ENCODE assay signal across 20 cellular contexts in the genomic region with DNA sequence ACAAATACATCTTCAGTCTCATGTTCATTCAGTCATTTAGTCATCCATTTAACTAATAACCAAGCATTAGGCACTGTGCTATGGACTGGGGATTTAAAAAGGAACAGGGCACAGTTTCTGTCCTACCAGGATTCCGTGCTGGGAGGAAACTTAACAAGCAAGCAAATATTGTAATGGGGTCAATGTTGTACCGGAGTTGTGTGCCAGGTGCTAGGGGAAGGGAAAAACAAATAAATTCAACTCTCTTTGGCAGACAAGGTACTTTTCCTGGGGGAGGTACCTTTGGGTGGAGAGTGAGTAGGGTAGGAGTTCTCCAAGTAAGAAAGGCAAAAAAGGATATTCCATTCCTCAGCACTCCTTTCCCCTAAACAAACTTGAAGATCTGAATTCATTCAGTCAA.
"Had no signal": no experiment of that assay in that cellular context is flagged by ENCODE, and none has a peak within 500 bp of the region (broad histone marks: within the 10 kb centered on the region; RNA-seq: fewer than 3 reads in every experiment).

No MANE protein-coding gene starts in this region.

- H3K4me3 ChIP-seq: body of pancreas, gastroesophageal sphincter, heart right ventricle, neural progenitor cell, sigmoid colon, spleen, upper lobe of left lung had no signal

- H3K4me1 ChIP-seq: gastroesophageal sphincter, heart right ventricle, neural progenitor cell, sigmoid colon, upper lobe of left lung had no signal

- H3K9me3 ChIP-seq: body of pancreas, upper lobe of left lung had no signal

- H3K36me3 Mint-ChIP-seq: activated naive CD8-positive, alpha-beta T cell treated with anti-CD3 and anti-CD28 coated beads for 36 hours; naive B cell; neural progenitor cell had no signal

- ATAC-seq: activated CD8-positive, alpha-beta T cell treated with anti-CD3 and anti-CD28 coated beads, Interleukin-2, amount 10 ng/mL, durations not matched to agents 7 days and 5 days; body of pancreas; gastroesophageal sphincter; heart right ventricle; left cardiac atrium had no signal

- H3K27ac Mint-ChIP-seq: activated B cell treated with CpG ODN at 0.5 μM for 24 hours; activated CD4-positive, alpha-beta T cell treated with anti-CD3 and anti-CD28 coated beads, Interleukin-2, amount 10 ng/mL, durations not matched to agents 24 days and 14 days; activated CD8-positive, alpha-beta T cell treated with anti-CD3 and anti-CD28 coated beads, Interleukin-2, amount 10 ng/mL, durations not matched to agents 7 days and 5 days; activated naive CD8-positive, alpha-beta T cell treated with anti-CD3 and anti-CD28 coated beads for 36 hours; naive B cell; neural progenitor cell; stimulated activated naive CD8-positive, alpha-beta T cell treated with anti-CD3 and anti-CD28 coated beads, Interleukin-15, Interleukin-2, amounts not matched to agents 100 ng/mL and 50 ng/mL, for 24 hours had no signal

- H3K36me3 ChIP-seq: gastroesophageal sphincter, heart right ventricle, neural progenitor cell, sigmoid colon, spleen, upper lobe of left lung had no signal

- H3K4me3 Mint-ChIP-seq: activated B cell treated with CpG ODN at 0.5 μM for 24 hours; activated CD4-positive, alpha-beta T cell treated with anti-CD3 and anti-CD28 coated beads, Interleukin-2, amount 10 ng/mL, durations not matched to agents 24 days and 14 days; activated CD8-positive, alpha-beta T cell treated with anti-CD3 and anti-CD28 coated beads, Interleukin-2, amount 10 ng/mL, durations not matched to agents 7 days and 5 days; activated naive CD8-positive, alpha-beta T cell treated with anti-CD3 and anti-CD28 coated beads for 36 hours; naive B cell; neural progenitor cell; stimulated activated naive CD8-positive, alpha-beta T cell treated with anti-CD3 and anti-CD28 coated beads, Interleukin-15, Interleukin-2, amounts not matched to agents 100 ng/mL and 50 ng/mL, for 24 hours had no signal

- H3K27me3 Mint-ChIP-seq: activated B cell treated with CpG ODN at 0.5 μM for 24 hours; activated naive CD8-positive, alpha-beta T cell treated with anti-CD3 and anti-CD28 coated beads for 36 hours; stimulated activated naive CD8-positive, alpha-beta T cell treated with anti-CD3 and anti-CD28 coated beads, Interleukin-15, Interleukin-2, amounts not matched to agents 100 ng/mL and 50 ng/mL, for 24 hours had no signal

- H3K4me1 Mint-ChIP-seq: neural progenitor cell had no signal

- H3K27ac ChIP-seq: body of pancreas, gastroesophageal sphincter, heart right ventricle, neural progenitor cell, sigmoid colon, spleen, upper lobe of left lung had no signal

- H3K27me3 ChIP-seq: body of pancreas, gastroesophageal sphincter, neural progenitor cell, sigmoid colon, spleen, upper lobe of left lung had no signal

- DNase-seq: activated B cell treated with CpG ODN at 0.5 μM for 24 hours; activated CD4-positive, alpha-beta T cell treated with anti-CD3 and anti-CD28 coated beads, Interleukin-2, amount 10 ng/mL, durations not matched to agents 24 days and 14 days; activated CD8-positive, alpha-beta memory T cell treated with anti-CD3 and anti-CD28 coated beads, Interleukin-2, amount 50 U/mL, for 4 hours; activated CD8-positive, alpha-beta T cell treated with anti-CD3 and anti-CD28 coated beads, Interleukin-2, amount 10 ng/mL, durations not matched to agents 7 days and 5 days; activated gamma-delta T cell treated with Interleukin-2 at 50 U/mL for 16 hours; activated naive CD8-positive, alpha-beta T cell treated with anti-CD3 and anti-CD28 coated beads for 36 hours; amygdala; body of pancreas; caudate nucleus; erythroblast; heart right ventricle; left cardiac atrium; mammary epithelial cell; naive B cell; sigmoid colon; spleen; upper lobe of left lung had no signal
